In genomic region chr6:30883743-30884520, GRCh38 we compare ENCODE assay signal across 8 cellular contexts. TPM values are rescaled to one million over a fixed set of nuclear protein-coding genes. Genes with fewer than 3 reads are reported as not detected.
A peak's percentile ranks its signal among the peaks of the same experiment; 100 is the strongest.
DNase-seq lines count a peak whose midpoint lies in the region; ATAC-seq, FAIRE-seq and TF ChIP-seq lines count a peak whose summit lies in the region.

Gene DDR1 (plus strand): TSS chr6:30884519. CDS start chr6:30888730, 4,211 bp downstream.

- no peaks in the 10 kb centered on the region for H3K9me3 Mint-ChIP-seq in Calu3 (ENCODE audit: low read depth, unreplicated experiment)

- H3K4me1 ChIP-seq in heart right ventricle (peaks cover 13 to 59% (median 36%) of the 10 kb centered on the region in 9 donors), ovary (ENCODE audit: insufficient read depth) (peaks cover 16% of the 10 kb centered on the region)

- WGBS in heart right ventricle, 2 donors: 11 to 19% methylated on average over 36 to 58 of the region's 60 CpGs
- WGBS in ovary, 3 donors: 8 to 15% (median 9%) methylated on average over 28 to 60 of the region's 60 CpGs

- TF ChIP-seq CTCF in Calu3 (IDR thresholded peaks at IDR 0.05; ENCODE audit: unreplicated experiment): no peak
- no peak for TF ChIP-seq CTCF in heart right ventricle (IDR thresholded peaks at IDR 0.05)
- no peak for TF ChIP-seq CTCF in ovary (IDR thresholded peaks at IDR 0.05)

- H3K4me3 ChIP-seq in heart right ventricle: peak within 1 kb of the TSS; percentile 53 to 96 (median 74)
- H3K4me3 ChIP-seq in ovary: peak within 1 kb of the TSS; percentile 82

- intact Hi-C loops in Calu3 (cut with micrococcal nuclease; ENCODE audit: unreplicated experiment): loop anchor here (2.0 to 10.0 kb wide), 2 partner anchors 23 to 209 kb away; partner anchors contain the start of gene DHX16
- intact Hi-C loops in heart right ventricle (cut with DNase I): loop anchor here in 3 of 10 donors (5.0 to 10.0 kb wide), 4 partner anchors 57 to 199 kb away; partner anchors contain the start of genes FLOT1 (in 1 of the 3), IER3 (in 1 of the 3) and PPP1R18 (in 1 of the 3)
- intact Hi-C loops in ovary (cut with DNase I): loop anchor here in 3 of 4 donors (5.0 to 10.0 kb wide), 3 partner anchors 139 to 199 kb away; partner anchors contain the start of genes FLOT1 (in 3 of the 3), IER3 (in 3 of the 3) and PPP1R18 (in 2 of the 3)

- CTCF ChIA-PET in Calu3 (lab: Charles Lee): interaction anchor here (0.6 to 6.3 kb wide), 22 partner anchors 12 to 297 kb away, joined by 3 to 50 read pairs (median 5); partner anchors contain the start of genes DHX16, GTF2H4, PSORS1C1 and VARS2

- DNase-seq in Calu3 (peak; percentile 82), HTR-8/SVneo (ENCODE audit: insufficient read length, low spot score) (peak; percentile 69), SK-N-DZ (ENCODE audit: low spot score) (peak; percentile 24), amygdala (lab: John Stamatoyannopoulos, UW) (peak in 54 of 56 donors; percentile 31 to 90 (median 76)), heart right ventricle (peak; percentile 73 to 76), ovary (peak; percentile 89 to 94 (median 92))

- peaks cover 63% of the 10 kb centered on the region for H3K4me1 Mint-ChIP-seq in Calu3 (ENCODE audit: low read depth, unreplicated experiment)

- peaks cover 0 to 22% (median 0%) of the 10 kb centered on the region in 7 donors for H3K27me3 ChIP-seq in heart right ventricle
- H3K27me3 ChIP-seq in ovary: no peaks in the 10 kb centered on the region

- peak within 1 kb of the TSS; percentile 89 for H3K4me3 Mint-ChIP-seq in Calu3 (ENCODE audit: low read depth, unreplicated experiment)

- peaks cover 16% of the 10 kb centered on the region for H3K27me3 Mint-ChIP-seq in Calu3 (ENCODE audit: unreplicated experiment)

- peak within 1 kb of the TSS; percentile 94 for H3K27ac Mint-ChIP-seq in Calu3 (ENCODE audit: unreplicated experiment)

- no peak for FAIRE-seq in HTR-8/SVneo (lab: Jason Lieb, UNC)

- TF ChIP-seq EP300 in ovary (IDR thresholded peaks at IDR 0.05): no peak

- peak; percentile 63 to 89 (median 73) for ATAC-seq in heart right ventricle
- ATAC-seq in HG02571 (IDR thresholded peaks at IDR 0.05; ENCODE audit: unreplicated experiment): no peak
- no peak for ATAC-seq in HG03378 (IDR thresholded peaks at IDR 0.05; ENCODE audit: unreplicated experiment)

- BruUV-seq in Calu3 (replicated peaks; lab: Mats Ljungman, UMichigan): no TSS peak

- H3K36me3 Mint-ChIP-seq in Calu3 (ENCODE audit: insufficient read depth, unreplicated experiment): peaks cover 63% of the 10 kb centered on the region

- H3K36me3 ChIP-seq in heart right ventricle (peaks cover 0 to 3% (median 0%) of the 10 kb centered on the region in 9 donors), ovary (no peaks in the 10 kb centered on the region)

- H3K9me3 ChIP-seq in heart right ventricle (no peaks in the 10 kb centered on the region), ovary (no peaks in the 10 kb centered on the region)

- H3K27ac ChIP-seq in heart right ventricle (peak within 1 kb of the TSS; percentile 43 to 90 (median 84)), ovary (peak within 1 kb of the TSS; percentile 87 to 97)

- TF ChIP-seq POLR2A in ovary (IDR thresholded peaks at IDR 0.05): peak; percentile 29

RNA-seq across cellular contexts. Expression of gene DDR1, which starts in this region (rescaled TPM):
- total RNA-seq in Calu3 (2022) (489 and 580 TPM in 2 replicates), heart right ventricle (10 to 100 TPM; 15.5 to 49.2 (median 26.9) TPM), ovary (100 to 1,000 TPM in 2 of 7 donors, 10 to 100 TPM in 5; 20.1 to 116 (median 83.7) TPM)
- polyA plus RNA-seq in SK-N-DZ (2014; cell fraction: cytosol; rRNA removed): 14.3 and 120 TPM in 2 replicates
- polyA plus RNA-seq in SK-N-DZ (2014; cell fraction: nucleus; rRNA removed): 20.8 and 26.1 TPM in 2 replicates
- polyA plus RNA-seq in heart right ventricle (10 to 100 TPM in 1 of 2 donors, 1 to 10 TPM in 1; 7.3 to 12.1 TPM), ovary (10 to 100 TPM; 21.7 to 35.4 TPM)

Comparison
In these comparisons a context has a peak if more than half of its experiments do, and no peak if none do; other contexts are left out.
1. DNase-seq: peak in every context shown above with its lines; median percentile 92 in ovary; 82 in Calu3; 76 in amygdala; 74 in heart right ventricle; 69 in HTR-8/SVneo; 24 in SK-N-DZ.
2. ATAC-seq: peak in heart right ventricle (8 of 8); none in HG02571 (single experiment) and HG03378 (single experiment).